ENCODE assay signal across 27 cellular contexts in the genomic region with DNA sequence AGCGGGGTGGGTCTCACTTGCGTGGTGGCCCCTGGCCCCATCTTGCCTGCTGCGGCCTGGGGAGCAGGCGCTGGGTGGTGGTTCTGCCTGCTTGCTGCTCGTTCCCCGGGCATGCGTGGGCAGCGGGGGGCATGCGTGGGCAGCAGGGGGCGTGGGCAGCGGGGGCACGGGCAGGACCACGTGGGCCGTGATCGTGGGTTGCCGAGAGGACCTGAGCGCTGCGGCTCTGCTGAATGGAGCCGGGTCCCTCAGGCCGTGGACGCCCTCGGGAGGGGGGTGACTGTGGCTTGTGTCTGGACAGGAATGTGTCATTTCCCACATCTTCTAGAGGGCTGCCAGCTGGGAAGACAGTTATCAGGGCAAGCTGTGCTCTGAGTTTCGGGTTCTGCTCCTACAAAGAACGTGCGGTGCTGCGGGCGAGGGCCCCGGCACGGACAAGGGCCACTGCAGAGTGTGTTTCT. TPM values are rescaled to one million over a fixed set of nuclear protein-coding genes. Genes with fewer than 3 reads are reported as not detected.
DNase-seq lines count a peak whose midpoint lies in the region; ATAC-seq and TF ChIP-seq lines count a peak whose summit lies in the region.
"Had no signal": no experiment of that assay in that cellular context is flagged by ENCODE, and none has a peak within 500 bp of the region (broad histone marks: within the 10 kb centered on the region; RNA-seq: fewer than 3 reads in every experiment).

No MANE protein-coding gene starts in this region.

- no peak for ATAC-seq in stimulated activated naive CD8-positive, alpha-beta T cell treated with anti-CD3 and anti-CD28 coated beads, Interleukin-15, Interleukin-2, amounts not matched to agents 100 U/mL and 50 U/mL, for 24 hours
- ATAC-seq in stimulated activated naive CD8-positive, alpha-beta T cell treated with anti-CD3 and anti-CD28 coated beads, Interleukin-15, amount 100 ng/mL, for 72 hours: no peak
- no peak for ATAC-seq in GM21619 (IDR thresholded peaks at IDR 0.05; ENCODE audit: unreplicated experiment)
- ATAC-seq: left lung, mucosa of descending colon had no signal

- no peaks in the 10 kb centered on the region for H3K27me3 Mint-ChIP-seq in stimulated activated naive CD8-positive, alpha-beta T cell treated with anti-CD3 and anti-CD28 coated beads, Interleukin-15, amount 100 ng/mL, for 72 hours
- H3K27me3 Mint-ChIP-seq: activated naive CD4-positive, alpha-beta T cell treated with anti-CD3 and anti-CD28 coated beads, Interleukin-2, amount 50 U/mL, for 24 hours had no signal

- CTCF ChIA-PET in HEK293 (lab: Yijun Ruan, JAX): interaction anchor here (1.0 kb wide), 1 partner anchor 15 kb away, joined by 3 read pairs; no protein-coding TSS in a partner anchor

- no peak for TF ChIP-seq CTCF in HEK293 (tag by site-specific recombination; IDR thresholded peaks at IDR 0.05)

- H3K9me3 ChIP-seq in HEK293 (ENCODE audit: control insufficient read depth, insufficient read depth, low read depth, low read length): no peaks in the 10 kb centered on the region
- H3K9me3 ChIP-seq: left lung, mucosa of descending colon, thyroid gland had no signal

- H3K4me1 Mint-ChIP-seq in stimulated activated naive CD8-positive, alpha-beta T cell treated with anti-CD3 and anti-CD28 coated beads, Interleukin-15, amount 100 ng/mL, for 72 hours: peaks cover 28% of the 10 kb centered on the region

- no peaks in the 10 kb centered on the region for H3K36me3 ChIP-seq in HEK293 (ENCODE audit: control insufficient read depth in 2 of 2, insufficient read depth in 1 of 2, low read length in 2 of 2)
- H3K36me3 ChIP-seq: cardiac muscle cell had no signal

- H3K4me1 ChIP-seq in HEK293 (ENCODE audit: control insufficient read depth, insufficient read depth, low read length): no peaks in the 10 kb centered on the region

- no peak overlapping the region for H3K4me3 ChIP-seq in HEK293 (ENCODE audit: low read depth, low read length)
- H3K4me3 ChIP-seq: cardiac muscle cell, left lung, mucosa of descending colon, thyroid gland had no signal

- H3K9me3 Mint-ChIP-seq in stimulated activated naive CD8-positive, alpha-beta T cell treated with anti-CD3 and anti-CD28 coated beads, Interleukin-15, amount 100 ng/mL, for 72 hours: no peaks in the 10 kb centered on the region
- H3K9me3 Mint-ChIP-seq: activated naive CD4-positive, alpha-beta T cell treated with anti-CD3 and anti-CD28 coated beads, Interleukin-2, amount 50 U/mL, for 24 hours; dendritic cell treated with granulocyte-macrophage colony-stimulating factor and Interleukin-4, amounts not matched to agents 40 ng/mL and 50 ng/mL, for 4 days; nephron progenitor cell had no signal

- no peak overlapping the region for H3K4me3 Mint-ChIP-seq in stimulated activated naive CD8-positive, alpha-beta T cell treated with anti-CD3 and anti-CD28 coated beads, Interleukin-15, amount 100 ng/mL, for 72 hours
- H3K4me3 Mint-ChIP-seq: activated naive CD4-positive, alpha-beta T cell treated with anti-CD3 and anti-CD28 coated beads, Interleukin-2, amount 50 U/mL, for 24 hours; dendritic cell treated with granulocyte-macrophage colony-stimulating factor and Interleukin-4, amounts not matched to agents 40 ng/mL and 50 ng/mL, for 4 days; nephron progenitor cell had no signal

- no peak overlapping the region for H3K27ac ChIP-seq in HEK293 (ENCODE audit: extremely low read depth, low read depth, low read length)
- H3K27ac ChIP-seq: cardiac muscle cell, left lung, thyroid gland had no signal

- peak; percentile 2 for DNase-seq in stimulated activated naive CD8-positive, alpha-beta T cell treated with anti-CD3 and anti-CD28 coated beads, Interleukin-15, Interleukin-2, amounts not matched to agents 100 U/mL and 50 U/mL, for 24 hours
- DNase-seq in stimulated activated naive CD8-positive, alpha-beta T cell treated with anti-CD3 and anti-CD28 coated beads, Interleukin-15, amount 100 ng/mL, for 72 hours: no peak
- DNase-seq in islet precursor cell (peak; percentile 51), ureter (ENCODE audit: low spot score) (peak; percentile 42), NCI-H2107 treated with DMSO at 0.1 percent for 48 hours (lab: John Stamatoyannopoulos, UW; ENCODE audit: unreplicated experiment) (no peak), Ammon's horn (ENCODE audit: low spot score) (no peak)
- DNase-seq: activated CD4-positive, alpha-beta T cell treated with anti-CD3 and anti-CD28 coated beads for 4 hours; anterior cingulate cortex; DMS79; GOT3; NCI-H1105; NCI-H2029; NCI-H345; NCI-H82; nephron progenitor cell; stimulated activated CD4-positive, alpha-beta T cell treated with anti-CD3 and anti-CD28 coated beads, Interleukin-2, amount 100 ng/mL, for 48 hours; stimulated activated naive CD4-positive, alpha-beta T cell treated with Interleukin-2 at 50 U/mL for 16 hours; thyroid gland had no signal

- peak overlapping the region in 1 of 2 donors; percentile 12 for H3K27ac Mint-ChIP-seq in stimulated activated naive CD8-positive, alpha-beta T cell treated with anti-CD3 and anti-CD28 coated beads, Interleukin-15, amount 100 ng/mL, for 72 hours
- H3K27ac Mint-ChIP-seq: activated naive CD4-positive, alpha-beta T cell treated with anti-CD3 and anti-CD28 coated beads, Interleukin-2, amount 50 U/mL, for 24 hours; dendritic cell treated with granulocyte-macrophage colony-stimulating factor and Interleukin-4, amounts not matched to agents 40 ng/mL and 50 ng/mL, for 4 days; nephron progenitor cell had no signal

- POLR2A ChIA-PET in HEK293 (lab: Yijun Ruan, JAX): no interaction called here

TF ChIP-seq in HEK293, 187 proteins besides CTCF, POLR2A, EP300 and RAD21:
- TF ChIP-seq HOXC10 (CRISPR knock-in tag; IDR thresholded peaks at IDR 0.05) (no peak), ZFHX2 (tag by site-specific recombination; conservative IDR thresholded peaks at IDR 0.05) (peak; percentile 58), KLF7 (tag by site-specific recombination; IDR thresholded peaks at IDR 0.05; ENCODE audit: borderline replicate concordance) (no peak), ZNF558 (tag by site-specific recombination; IDR thresholded peaks at IDR 0.05) (no peak), ZNF549 (tag by site-specific recombination; IDR thresholded peaks at IDR 0.05) (no peak), EGR2 (tag by site-specific recombination; IDR thresholded peaks at IDR 0.05; ENCODE audit: low read depth) (peak; percentile 40; the same call in 1 of the 2 replicates)
- TF ChIP-seq, protein P1, sequence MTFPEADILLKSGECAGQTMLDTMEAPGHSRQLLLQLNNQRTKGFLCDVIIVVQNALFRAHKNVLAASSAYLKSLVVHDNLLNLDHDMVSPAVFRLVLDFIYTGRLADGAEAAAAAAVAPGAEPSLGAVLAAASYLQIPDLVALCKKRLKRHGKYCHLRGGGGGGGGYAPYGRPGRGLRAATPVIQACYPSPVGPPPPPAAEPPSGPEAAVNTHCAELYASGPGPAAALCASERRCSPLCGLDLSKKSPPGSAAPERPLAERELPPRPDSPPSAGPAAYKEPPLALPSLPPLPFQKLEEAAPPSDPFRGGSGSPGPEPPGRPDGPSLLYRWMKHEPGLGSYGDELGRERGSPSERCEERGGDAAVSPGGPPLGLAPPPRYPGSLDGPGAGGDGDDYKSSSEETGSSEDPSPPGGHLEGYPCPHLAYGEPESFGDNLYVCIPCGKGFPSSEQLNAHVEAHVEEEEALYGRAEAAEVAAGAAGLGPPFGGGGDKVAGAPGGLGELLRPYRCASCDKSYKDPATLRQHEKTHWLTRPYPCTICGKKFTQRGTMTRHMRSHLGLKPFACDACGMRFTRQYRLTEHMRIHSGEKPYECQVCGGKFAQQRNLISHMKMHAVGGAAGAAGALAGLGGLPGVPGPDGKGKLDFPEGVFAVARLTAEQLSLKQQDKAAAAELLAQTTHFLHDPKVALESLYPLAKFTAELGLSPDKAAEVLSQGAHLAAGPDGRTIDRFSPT (tag by site-specific recombination; IDR thresholded peaks at IDR 0.05): peak; percentile 76
- TF ChIP-seq, protein P2, sequence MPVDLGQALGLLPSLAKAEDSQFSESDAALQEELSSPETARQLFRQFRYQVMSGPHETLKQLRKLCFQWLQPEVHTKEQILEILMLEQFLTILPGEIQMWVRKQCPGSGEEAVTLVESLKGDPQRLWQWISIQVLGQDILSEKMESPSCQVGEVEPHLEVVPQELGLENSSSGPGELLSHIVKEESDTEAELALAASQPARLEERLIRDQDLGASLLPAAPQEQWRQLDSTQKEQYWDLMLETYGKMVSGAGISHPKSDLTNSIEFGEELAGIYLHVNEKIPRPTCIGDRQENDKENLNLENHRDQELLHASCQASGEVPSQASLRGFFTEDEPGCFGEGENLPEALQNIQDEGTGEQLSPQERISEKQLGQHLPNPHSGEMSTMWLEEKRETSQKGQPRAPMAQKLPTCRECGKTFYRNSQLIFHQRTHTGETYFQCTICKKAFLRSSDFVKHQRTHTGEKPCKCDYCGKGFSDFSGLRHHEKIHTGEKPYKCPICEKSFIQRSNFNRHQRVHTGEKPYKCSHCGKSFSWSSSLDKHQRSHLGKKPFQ (tag by site-specific recombination; IDR thresholded peaks at IDR 0.05): no peak

RNA-seq across cellular contexts. Expression of gene GAL3ST2, which starts 8.3 kb away (rescaled TPM):
- total RNA-seq in ureter: 0.47 TPM
- total RNA-seq: left lung; skeletal muscle tissue; T-helper 1 cell treated with Interleukin-12 subunit alpha and Interleukin-12 subunit beta and Interleukin-4 antibody, amounts not matched to agents 30 ng/mL and 1 ng/mL, for 36 hours; thyroid gland had no signal

RNA-seq across cellular contexts. Expression of gene D2HGDH, which starts 33.9 kb away (rescaled TPM):
- 67.7 TPM for total RNA-seq in ureter

RNA-seq across cellular contexts. Expression of gene NEU4, which starts 40.7 kb away (rescaled TPM):
- 0.49 TPM for total RNA-seq in ureter

Comparison
In these comparisons a context has a peak if more than half of its experiments do, and no peak if none do; other contexts are left out.
1. DNase-seq: peak in stimulated activated naive CD8-positive, alpha-beta T cell treated with anti-CD3 and anti-CD28 coated beads, Interleukin-15, Interleukin-2, amounts not matched to agents 100 U/mL and 50 U/mL, for 24 hours (single experiment), islet precursor cell (single experiment) and ureter (single experiment); none in stimulated activated naive CD8-positive, alpha-beta T cell treated with anti-CD3 and anti-CD28 coated beads, Interleukin-15, amount 100 ng/mL, for 72 hours (0 of 2), NCI-H2107 treated with DMSO at 0.1 percent for 48 hours (single experiment) and Ammon's horn (single experiment).